In the genomic region with DNA sequence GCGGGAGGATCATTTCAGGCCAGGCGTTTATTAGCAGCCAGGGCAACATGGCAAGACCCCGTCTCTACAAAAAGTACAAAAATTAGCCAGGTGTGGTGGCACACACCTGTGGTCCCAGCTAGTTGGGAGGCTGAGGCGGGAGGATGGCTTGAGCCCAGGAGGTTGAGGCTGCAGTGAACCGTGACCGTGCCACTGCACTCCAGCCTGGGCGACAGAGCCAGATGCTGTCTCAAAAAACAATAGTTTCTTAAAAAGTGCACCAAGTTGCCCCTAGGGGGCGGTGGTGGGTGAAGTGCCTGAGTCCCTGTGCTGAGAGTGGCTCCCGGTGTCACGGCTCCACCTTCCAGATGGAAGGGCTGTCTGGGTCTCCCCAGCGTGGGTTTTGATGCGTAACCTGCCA, we compare ENCODE assay signal across 8 cellular contexts.
DNase-seq lines count a peak whose midpoint lies in the region; ATAC-seq and TF ChIP-seq lines count a peak whose summit lies in the region.
"Not testable (repeated sequence)": the region's sequence is repeated elsewhere in the genome, so short reads cannot be mapped to it uniquely, and the experiment has no call there.

No MANE protein-coding gene starts in this region.

- not testable (repeated sequence) for H3K36me3 Mint-ChIP-seq in activated T-cell treated with anti-CD3 and anti-CD28 coated beads, Interleukin-2, amount 50 U/mL, for 72 hours (ENCODE audit: insufficient read depth in 2 of 2); endothelial cell (ENCODE audit: low read depth, unreplicated experiment)

- not testable (repeated sequence) for H3K4me1 Mint-ChIP-seq in activated T-cell treated with anti-CD3 and anti-CD28 coated beads, Interleukin-2, amount 50 U/mL, for 72 hours (ENCODE audit: low read depth); endothelial cell (ENCODE audit: unreplicated experiment)

- H3K9me3 Mint-ChIP-seq in activated T-cell treated with anti-CD3 and anti-CD28 coated beads, Interleukin-2, amount 50 U/mL, for 72 hours; endothelial cell (ENCODE audit: unreplicated experiment): not testable (repeated sequence)

- not testable (repeated sequence) for H3K4me1 ChIP-seq in lower lobe of right lung

- H3K27me3 Mint-ChIP-seq in activated T-cell treated with anti-CD3 and anti-CD28 coated beads, Interleukin-2, amount 50 U/mL, for 72 hours (ENCODE audit: low read depth), result not testable (repeated sequence)
- peaks cover 13% of the 10 kb centered on the region for H3K27me3 Mint-ChIP-seq in endothelial cell (ENCODE audit: unreplicated experiment)

- intact Hi-C loops in lower lobe of right lung (cut with DNase I), result not testable (repeated sequence)

- not testable (repeated sequence) for H3K4me3 ChIP-seq in lower lobe of right lung

- H3K36me3 ChIP-seq in lower lobe of right lung, result peaks cover 21% of the 10 kb centered on the region

- TF ChIP-seq CTCF in endothelial cell (IDR thresholded peaks at IDR 0.05; ENCODE audit: unreplicated experiment), result peak; percentile 91
- TF ChIP-seq CTCF in lower lobe of right lung (IDR thresholded peaks at IDR 0.05), result peak; percentile 62

- not testable (repeated sequence) for H3K4me3 Mint-ChIP-seq in activated T-cell treated with anti-CD3 and anti-CD28 coated beads, Interleukin-2, amount 50 U/mL, for 72 hours; endothelial cell (ENCODE audit: unreplicated experiment)

- not testable (repeated sequence) for H3K27ac Mint-ChIP-seq in activated T-cell treated with anti-CD3 and anti-CD28 coated beads, Interleukin-2, amount 50 U/mL, for 72 hours; endothelial cell (ENCODE audit: unreplicated experiment)

- H3K9me3 ChIP-seq in lower lobe of right lung, result not testable (repeated sequence)

- not testable (repeated sequence) for H3K27me3 ChIP-seq in lower lobe of right lung (ENCODE audit: low read depth)

- H3K27ac ChIP-seq in lower lobe of right lung, result not testable (repeated sequence)

- ATAC-seq in activated T-cell treated with anti-CD3 and anti-CD28 coated beads, Interleukin-2, amount 50 U/mL, for 72 hours (replicated peaks in 1 of 2), result peak; percentile 16 to 32
- ATAC-seq in lower lobe of right lung, result peak; percentile 9 to 20

- DNase-seq in AG08396 (ENCODE audit: low spot score) (peak; percentile 77), GM19238 (ENCODE audit: insufficient read length, low spot score) (peak; percentile 57), NCI-H2107 treated with DMSO at 0.1 percent for 48 hours (lab: John Stamatoyannopoulos, UW; ENCODE audit: unreplicated experiment) (peak; percentile 40), T follicular helper cell (ENCODE audit: low read depth) (peak; percentile 41), endothelial cell (ENCODE audit: low spot score) (peak; percentile 79), lower lobe of right lung (peak; percentile 68)
- DNase-seq in activated T-cell treated with anti-CD3 and anti-CD28 coated beads, Interleukin-2, amount 50 U/mL, for 72 hours, result peak; percentile 67 to 73
- DNase-seq in stimulated activated CD4-positive, alpha-beta T cell treated with anti-CD3 and anti-CD28 coated beads, Interleukin-2, amount 100 ng/mL, for 4 hours (ENCODE audit: low read depth), result peak; percentile 24

Comparison
In these comparisons a context has a peak if more than half of its experiments do, and no peak if none do; other contexts are left out.
1. DNase-seq: peak in every context shown above with its lines; median percentile 79 in endothelial cell; 77 in AG08396; 70 in activated T-cell treated with anti-CD3 and anti-CD28 coated beads, Interleukin-2, amount 50 U/mL, for 72 hours; 68 in lower lobe of right lung; 57 in GM19238; 41 in T follicular helper cell; 40 in NCI-H2107 treated with DMSO at 0.1 percent for 48 hours; 24 in stimulated activated CD4-positive, alpha-beta T cell treated with anti-CD3 and anti-CD28 coated beads, Interleukin-2, amount 100 ng/mL, for 4 hours.